Comparison of ENCODE assay signal across 1 cellular context in the genomic region with DNA sequence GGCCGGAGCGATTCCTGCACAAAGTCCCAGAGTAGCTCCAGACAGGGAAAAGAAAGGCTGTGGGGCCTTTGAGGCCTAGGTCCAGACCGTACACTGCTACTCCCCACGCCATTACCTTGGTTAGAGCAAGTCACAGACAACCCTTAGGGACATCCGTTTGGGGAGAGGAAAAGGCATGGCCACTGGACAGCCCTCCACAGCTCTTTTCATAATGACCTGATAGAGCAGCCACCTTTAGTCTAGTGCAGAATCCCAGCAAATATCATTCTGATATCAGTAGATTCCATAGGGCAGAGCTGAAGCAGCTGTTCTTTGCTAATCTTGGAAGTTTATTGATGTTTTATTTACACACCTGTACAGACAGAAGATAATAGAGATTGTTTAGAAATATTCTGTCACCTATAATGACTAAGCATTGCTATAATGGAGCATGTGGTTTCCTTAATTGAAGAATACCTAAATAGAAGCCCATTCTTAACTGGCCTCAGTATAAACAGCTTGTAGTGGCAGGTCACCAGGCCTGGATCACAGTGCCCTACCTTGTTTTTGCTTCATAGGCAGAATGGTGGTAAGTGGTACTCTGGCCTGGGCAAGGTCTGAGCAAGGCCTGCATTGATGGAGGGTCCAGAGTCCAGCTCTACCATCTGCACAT.
TF ChIP-seq lines count a peak whose summit lies in the region.

No MANE protein-coding gene starts in this region.

TF ChIP-seq in K562, 482 proteins besides CTCF, POLR2A, EP300 and RAD21 (continues in another document):
- TF ChIP-seq, protein P1, sequence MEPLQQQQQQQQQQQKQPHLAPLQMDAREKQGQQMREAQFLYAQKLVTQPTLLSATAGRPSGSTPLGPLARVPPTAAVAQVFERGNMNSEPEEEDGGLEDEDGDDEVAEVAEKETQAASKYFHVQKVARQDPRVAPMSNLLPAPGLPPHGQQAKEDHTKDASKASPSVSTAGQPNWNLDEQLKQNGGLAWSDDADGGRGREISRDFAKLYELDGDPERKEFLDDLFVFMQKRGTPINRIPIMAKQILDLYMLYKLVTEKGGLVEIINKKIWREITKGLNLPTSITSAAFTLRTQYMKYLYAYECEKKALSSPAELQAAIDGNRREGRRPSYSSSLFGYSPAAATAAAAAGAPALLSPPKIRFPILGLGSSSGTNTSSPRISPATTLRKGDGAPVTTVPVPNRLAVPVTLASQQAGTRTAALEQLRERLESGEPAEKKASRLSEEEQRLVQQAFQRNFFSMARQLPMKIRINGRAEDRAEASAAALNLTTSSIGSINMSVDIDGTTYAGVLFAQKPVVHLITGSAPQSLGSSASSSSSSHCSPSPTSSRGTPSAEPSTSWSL (CRISPR knock-in tag; IDR thresholded peaks at IDR 0.05; ENCODE audit: borderline replicate concordance): no peak
- TF ChIP-seq, protein P2, sequence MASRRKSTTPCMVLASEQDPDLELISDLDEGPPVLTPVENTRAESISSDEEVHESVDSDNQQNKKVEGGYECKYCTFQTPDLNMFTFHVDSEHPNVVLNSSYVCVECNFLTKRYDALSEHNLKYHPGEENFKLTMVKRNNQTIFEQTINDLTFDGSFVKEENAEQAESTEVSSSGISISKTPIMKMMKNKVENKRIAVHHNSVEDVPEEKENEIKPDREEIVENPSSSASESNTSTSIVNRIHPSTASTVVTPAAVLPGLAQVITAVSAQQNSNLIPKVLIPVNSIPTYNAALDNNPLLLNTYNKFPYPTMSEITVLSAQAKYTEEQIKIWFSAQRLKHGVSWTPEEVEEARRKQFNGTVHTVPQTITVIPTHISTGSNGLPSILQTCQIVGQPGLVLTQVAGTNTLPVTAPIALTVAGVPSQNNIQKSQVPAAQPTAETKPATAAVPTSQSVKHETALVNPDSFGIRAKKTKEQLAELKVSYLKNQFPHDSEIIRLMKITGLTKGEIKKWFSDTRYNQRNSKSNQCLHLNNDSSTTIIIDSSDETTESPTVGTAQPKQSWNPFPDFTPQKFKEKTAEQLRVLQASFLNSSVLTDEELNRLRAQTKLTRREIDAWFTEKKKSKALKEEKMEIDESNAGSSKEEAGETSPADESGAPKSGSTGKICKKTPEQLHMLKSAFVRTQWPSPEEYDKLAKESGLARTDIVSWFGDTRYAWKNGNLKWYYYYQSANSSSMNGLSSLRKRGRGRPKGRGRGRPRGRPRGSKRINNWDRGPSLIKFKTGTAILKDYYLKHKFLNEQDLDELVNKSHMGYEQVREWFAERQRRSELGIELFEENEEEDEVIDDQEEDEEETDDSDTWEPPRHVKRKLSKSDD (conservative IDR thresholded peaks at IDR 0.05; ENCODE audit: low read length): no peak
- TF ChIP-seq CBFA2T2 (conservative IDR thresholded peaks at IDR 0.05): peak; percentile 59
- no peak for TF ChIP-seq HNRNPH1 (optimal IDR thresholded peaks at IDR 0.05; ENCODE audit: low read depth, low read length)
- TF ChIP-seq, protein P3, sequence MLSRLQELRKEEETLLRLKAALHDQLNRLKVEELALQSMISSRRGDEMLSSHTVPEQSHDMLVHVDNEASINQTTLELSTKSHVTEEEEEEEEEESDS (CRISPR knock-in tag; IDR thresholded peaks at IDR 0.05): no peak
- TF ChIP-seq, protein P4, sequence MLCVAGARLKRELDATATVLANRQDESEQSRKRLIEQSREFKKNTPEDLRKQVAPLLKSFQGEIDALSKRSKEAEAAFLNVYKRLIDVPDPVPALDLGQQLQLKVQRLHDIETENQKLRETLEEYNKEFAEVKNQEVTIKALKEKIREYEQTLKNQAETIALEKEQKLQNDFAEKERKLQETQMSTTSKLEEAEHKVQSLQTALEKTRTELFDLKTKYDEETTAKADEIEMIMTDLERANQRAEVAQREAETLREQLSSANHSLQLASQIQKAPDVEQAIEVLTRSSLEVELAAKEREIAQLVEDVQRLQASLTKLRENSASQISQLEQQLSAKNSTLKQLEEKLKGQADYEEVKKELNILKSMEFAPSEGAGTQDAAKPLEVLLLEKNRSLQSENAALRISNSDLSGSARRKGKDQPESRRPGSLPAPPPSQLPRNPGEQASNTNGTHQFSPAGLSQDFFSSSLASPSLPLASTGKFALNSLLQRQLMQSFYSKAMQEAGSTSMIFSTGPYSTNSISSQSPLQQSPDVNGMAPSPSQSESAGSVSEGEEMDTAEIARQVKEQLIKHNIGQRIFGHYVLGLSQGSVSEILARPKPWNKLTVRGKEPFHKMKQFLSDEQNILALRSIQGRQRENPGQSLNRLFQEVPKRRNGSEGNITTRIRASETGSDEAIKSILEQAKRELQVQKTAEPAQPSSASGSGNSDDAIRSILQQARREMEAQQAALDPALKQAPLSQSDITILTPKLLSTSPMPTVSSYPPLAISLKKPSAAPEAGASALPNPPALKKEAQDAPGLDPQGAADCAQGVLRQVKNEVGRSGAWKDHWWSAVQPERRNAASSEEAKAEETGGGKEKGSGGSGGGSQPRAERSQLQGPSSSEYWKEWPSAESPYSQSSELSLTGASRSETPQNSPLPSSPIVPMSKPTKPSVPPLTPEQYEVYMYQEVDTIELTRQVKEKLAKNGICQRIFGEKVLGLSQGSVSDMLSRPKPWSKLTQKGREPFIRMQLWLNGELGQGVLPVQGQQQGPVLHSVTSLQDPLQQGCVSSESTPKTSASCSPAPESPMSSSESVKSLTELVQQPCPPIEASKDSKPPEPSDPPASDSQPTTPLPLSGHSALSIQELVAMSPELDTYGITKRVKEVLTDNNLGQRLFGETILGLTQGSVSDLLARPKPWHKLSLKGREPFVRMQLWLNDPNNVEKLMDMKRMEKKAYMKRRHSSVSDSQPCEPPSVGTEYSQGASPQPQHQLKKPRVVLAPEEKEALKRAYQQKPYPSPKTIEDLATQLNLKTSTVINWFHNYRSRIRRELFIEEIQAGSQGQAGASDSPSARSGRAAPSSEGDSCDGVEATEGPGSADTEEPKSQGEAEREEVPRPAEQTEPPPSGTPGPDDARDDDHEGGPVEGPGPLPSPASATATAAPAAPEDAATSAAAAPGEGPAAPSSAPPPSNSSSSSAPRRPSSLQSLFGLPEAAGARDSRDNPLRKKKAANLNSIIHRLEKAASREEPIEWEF (CRISPR knock-in tag; IDR thresholded peaks at IDR 0.05): no peak
- TF ChIP-seq CXXC5 (CRISPR knock-in tag; IDR thresholded peaks at IDR 0.05): no peak
- no peak for TF ChIP-seq SMC3 (conservative IDR thresholded peaks at IDR 0.05; ENCODE audit: insufficient read depth, low read depth, low read length)
- TF ChIP-seq, protein P5, sequence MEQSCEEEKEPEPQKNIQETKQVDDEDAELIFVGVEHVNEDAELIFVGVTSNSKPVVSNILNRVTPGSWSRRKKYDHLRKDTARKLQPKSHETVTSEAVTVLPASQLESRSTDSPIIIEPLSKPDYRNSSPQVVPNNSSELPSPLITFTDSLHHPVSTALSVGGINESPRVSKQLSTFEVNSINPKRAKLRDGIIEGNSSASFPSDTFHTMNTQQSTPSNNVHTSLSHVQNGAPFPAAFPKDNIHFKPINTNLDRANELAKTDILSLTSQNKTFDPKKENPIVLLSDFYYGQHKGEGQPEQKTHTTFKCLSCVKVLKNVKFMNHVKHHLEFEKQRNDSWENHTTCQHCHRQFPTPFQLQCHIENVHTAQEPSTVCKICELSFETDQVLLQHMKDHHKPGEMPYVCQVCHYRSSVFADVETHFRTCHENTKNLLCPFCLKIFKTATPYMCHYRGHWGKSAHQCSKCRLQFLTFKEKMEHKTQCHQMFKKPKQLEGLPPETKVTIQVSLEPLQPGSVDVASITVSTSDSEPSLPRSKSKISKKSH (CRISPR knock-in tag; IDR thresholded peaks at IDR 0.05): no peak
- no peak for TF ChIP-seq BCOR (IDR thresholded peaks at IDR 0.05)
- TF ChIP-seq POU5F1 (IDR thresholded peaks at IDR 0.05; ENCODE audit: borderline replicate concordance, low read depth, low read length, partially characterized antibody): no peak
- peak; percentile 57 for TF ChIP-seq TAL1 (IDR thresholded peaks at IDR 0.05)
- no peak for TF ChIP-seq ELF1 (tag; IDR thresholded peaks at IDR 0.05)
- peak; percentile 39 for TF ChIP-seq ARID1B (IDR thresholded peaks at IDR 0.05)
- peak; percentile 57 for TF ChIP-seq NFE2 (IDR thresholded peaks at IDR 0.05; ENCODE audit: low read depth)
- peak; percentile 60 for TF ChIP-seq ZNF316 (IDR thresholded peaks at IDR 0.05)
- no peak for TF ChIP-seq GABPA (tag; conservative IDR thresholded peaks at IDR 0.05; ENCODE audit: low read depth)
- no peak for TF ChIP-seq GATA2 (CRISPR knock-in tag; IDR thresholded peaks at IDR 0.05)
- peak; percentile 56 for TF ChIP-seq TCF3 (CRISPR knock-in tag; IDR thresholded peaks at IDR 0.05)
- TF ChIP-seq ZBTB8A (IDR thresholded peaks at IDR 0.05; ENCODE audit: partially characterized antibody): no peak
- peak; percentile 40 for TF ChIP-seq MAFG (tag; conservative IDR thresholded peaks at IDR 0.05)
- TF ChIP-seq FOXM1 (IDR thresholded peaks at IDR 0.05; ENCODE audit: low read depth): no peak
- TF ChIP-seq FOXM1 (CRISPR knock-in tag; IDR thresholded peaks at IDR 0.05; ENCODE audit: low read depth): no peak
- TF ChIP-seq, protein P6, sequence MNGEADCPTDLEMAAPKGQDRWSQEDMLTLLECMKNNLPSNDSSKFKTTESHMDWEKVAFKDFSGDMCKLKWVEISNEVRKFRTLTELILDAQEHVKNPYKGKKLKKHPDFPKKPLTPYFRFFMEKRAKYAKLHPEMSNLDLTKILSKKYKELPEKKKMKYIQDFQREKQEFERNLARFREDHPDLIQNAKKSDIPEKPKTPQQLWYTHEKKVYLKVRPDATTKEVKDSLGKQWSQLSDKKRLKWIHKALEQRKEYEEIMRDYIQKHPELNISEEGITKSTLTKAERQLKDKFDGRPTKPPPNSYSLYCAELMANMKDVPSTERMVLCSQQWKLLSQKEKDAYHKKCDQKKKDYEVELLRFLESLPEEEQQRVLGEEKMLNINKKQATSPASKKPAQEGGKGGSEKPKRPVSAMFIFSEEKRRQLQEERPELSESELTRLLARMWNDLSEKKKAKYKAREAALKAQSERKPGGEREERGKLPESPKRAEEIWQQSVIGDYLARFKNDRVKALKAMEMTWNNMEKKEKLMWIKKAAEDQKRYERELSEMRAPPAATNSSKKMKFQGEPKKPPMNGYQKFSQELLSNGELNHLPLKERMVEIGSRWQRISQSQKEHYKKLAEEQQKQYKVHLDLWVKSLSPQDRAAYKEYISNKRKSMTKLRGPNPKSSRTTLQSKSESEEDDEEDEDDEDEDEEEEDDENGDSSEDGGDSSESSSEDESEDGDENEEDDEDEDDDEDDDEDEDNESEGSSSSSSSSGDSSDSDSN (IDR thresholded peaks at IDR 0.05; ENCODE audit: borderline replicate concordance in 1 of 2, low read depth in 2 of 2, low read length in 2 of 2): no peak
- no peak for TF ChIP-seq ETV6 (IDR thresholded peaks at IDR 0.05; ENCODE audit: borderline replicate concordance in 1 of 2, low read depth in 2 of 2, low read length in 1 of 2)
- TF ChIP-seq ETV6 (CRISPR knock-in tag; IDR thresholded peaks at IDR 0.05; ENCODE audit: borderline replicate concordance): no peak
- TF ChIP-seq, protein P7, sequence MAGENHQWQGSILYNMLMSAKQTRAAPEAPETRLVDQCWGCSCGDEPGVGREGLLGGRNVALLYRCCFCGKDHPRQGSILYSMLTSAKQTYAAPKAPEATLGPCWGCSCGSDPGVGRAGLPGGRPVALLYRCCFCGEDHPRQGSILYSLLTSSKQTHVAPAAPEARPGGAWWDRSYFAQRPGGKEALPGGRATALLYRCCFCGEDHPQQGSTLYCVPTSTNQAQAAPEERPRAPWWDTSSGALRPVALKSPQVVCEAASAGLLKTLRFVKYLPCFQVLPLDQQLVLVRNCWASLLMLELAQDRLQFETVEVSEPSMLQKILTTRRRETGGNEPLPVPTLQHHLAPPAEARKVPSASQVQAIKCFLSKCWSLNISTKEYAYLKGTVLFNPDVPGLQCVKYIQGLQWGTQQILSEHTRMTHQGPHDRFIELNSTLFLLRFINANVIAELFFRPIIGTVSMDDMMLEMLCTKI (IDR thresholded peaks at IDR 0.05; ENCODE audit: partially characterized antibody): no peak
- TF ChIP-seq ZSCAN32 (CRISPR knock-in tag; IDR thresholded peaks at IDR 0.05): no peak
- TF ChIP-seq MEF2A (IDR thresholded peaks at IDR 0.05; ENCODE audit: control insufficient read depth, low read depth, low read length): no peak
- no peak for TF ChIP-seq FOXJ2 (tag; IDR thresholded peaks at IDR 0.05)
- TF ChIP-seq, protein P8, sequence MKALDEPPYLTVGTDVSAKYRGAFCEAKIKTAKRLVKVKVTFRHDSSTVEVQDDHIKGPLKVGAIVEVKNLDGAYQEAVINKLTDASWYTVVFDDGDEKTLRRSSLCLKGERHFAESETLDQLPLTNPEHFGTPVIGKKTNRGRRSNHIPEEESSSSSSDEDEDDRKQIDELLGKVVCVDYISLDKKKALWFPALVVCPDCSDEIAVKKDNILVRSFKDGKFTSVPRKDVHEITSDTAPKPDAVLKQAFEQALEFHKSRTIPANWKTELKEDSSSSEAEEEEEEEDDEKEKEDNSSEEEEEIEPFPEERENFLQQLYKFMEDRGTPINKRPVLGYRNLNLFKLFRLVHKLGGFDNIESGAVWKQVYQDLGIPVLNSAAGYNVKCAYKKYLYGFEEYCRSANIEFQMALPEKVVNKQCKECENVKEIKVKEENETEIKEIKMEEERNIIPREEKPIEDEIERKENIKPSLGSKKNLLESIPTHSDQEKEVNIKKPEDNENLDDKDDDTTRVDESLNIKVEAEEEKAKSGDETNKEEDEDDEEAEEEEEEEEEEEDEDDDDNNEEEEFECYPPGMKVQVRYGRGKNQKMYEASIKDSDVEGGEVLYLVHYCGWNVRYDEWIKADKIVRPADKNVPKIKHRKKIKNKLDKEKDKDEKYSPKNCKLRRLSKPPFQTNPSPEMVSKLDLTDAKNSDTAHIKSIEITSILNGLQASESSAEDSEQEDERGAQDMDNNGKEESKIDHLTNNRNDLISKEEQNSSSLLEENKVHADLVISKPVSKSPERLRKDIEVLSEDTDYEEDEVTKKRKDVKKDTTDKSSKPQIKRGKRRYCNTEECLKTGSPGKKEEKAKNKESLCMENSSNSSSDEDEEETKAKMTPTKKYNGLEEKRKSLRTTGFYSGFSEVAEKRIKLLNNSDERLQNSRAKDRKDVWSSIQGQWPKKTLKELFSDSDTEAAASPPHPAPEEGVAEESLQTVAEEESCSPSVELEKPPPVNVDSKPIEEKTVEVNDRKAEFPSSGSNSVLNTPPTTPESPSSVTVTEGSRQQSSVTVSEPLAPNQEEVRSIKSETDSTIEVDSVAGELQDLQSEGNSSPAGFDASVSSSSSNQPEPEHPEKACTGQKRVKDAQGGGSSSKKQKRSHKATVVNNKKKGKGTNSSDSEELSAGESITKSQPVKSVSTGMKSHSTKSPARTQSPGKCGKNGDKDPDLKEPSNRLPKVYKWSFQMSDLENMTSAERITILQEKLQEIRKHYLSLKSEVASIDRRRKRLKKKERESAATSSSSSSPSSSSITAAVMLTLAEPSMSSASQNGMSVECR (CRISPR knock-in tag; IDR thresholded peaks at IDR 0.05): no peak
- TF ChIP-seq ASH1L (IDR thresholded peaks at IDR 0.05; ENCODE audit: borderline replicate concordance, low read depth, partially characterized antibody): no peak
- peak; percentile 22; the same call in 1 of the 2 replicates for TF ChIP-seq SOX6 (IDR thresholded peaks at IDR 0.05)
- TF ChIP-seq POLR2AphosphoS5 (IDR thresholded peaks at IDR 0.05; ENCODE audit: control insufficient read depth, insufficient read depth, low read depth, low read length): 0 out of 2 replicates have a peak, but pooled peaks have one; percentile 13
- peak; percentile 75 for TF ChIP-seq CBFA2T3 (IDR thresholded peaks at IDR 0.05)
- TF ChIP-seq SUPT5H (IDR thresholded peaks at IDR 0.05): no peak
- no peak for TF ChIP-seq ZNF668 (CRISPR knock-in tag; IDR thresholded peaks at IDR 0.05)
- no peak for TF ChIP-seq ZC3H8 (IDR thresholded peaks at IDR 0.05)
- TF ChIP-seq ZBTB1 (CRISPR knock-in tag; IDR thresholded peaks at IDR 0.05; ENCODE audit: borderline replicate concordance, low read depth): no peak
- TF ChIP-seq ZNF184 (CRISPR knock-in tag; IDR thresholded peaks at IDR 0.05): no peak
- TF ChIP-seq ZNF217 (CRISPR knock-in tag; IDR thresholded peaks at IDR 0.05): no peak
- TF ChIP-seq PHTF2 (CRISPR knock-in tag; IDR thresholded peaks at IDR 0.05): no peak
